Comparison of ENCODE assay signal across 14 cellular contexts in the genomic region with DNA sequence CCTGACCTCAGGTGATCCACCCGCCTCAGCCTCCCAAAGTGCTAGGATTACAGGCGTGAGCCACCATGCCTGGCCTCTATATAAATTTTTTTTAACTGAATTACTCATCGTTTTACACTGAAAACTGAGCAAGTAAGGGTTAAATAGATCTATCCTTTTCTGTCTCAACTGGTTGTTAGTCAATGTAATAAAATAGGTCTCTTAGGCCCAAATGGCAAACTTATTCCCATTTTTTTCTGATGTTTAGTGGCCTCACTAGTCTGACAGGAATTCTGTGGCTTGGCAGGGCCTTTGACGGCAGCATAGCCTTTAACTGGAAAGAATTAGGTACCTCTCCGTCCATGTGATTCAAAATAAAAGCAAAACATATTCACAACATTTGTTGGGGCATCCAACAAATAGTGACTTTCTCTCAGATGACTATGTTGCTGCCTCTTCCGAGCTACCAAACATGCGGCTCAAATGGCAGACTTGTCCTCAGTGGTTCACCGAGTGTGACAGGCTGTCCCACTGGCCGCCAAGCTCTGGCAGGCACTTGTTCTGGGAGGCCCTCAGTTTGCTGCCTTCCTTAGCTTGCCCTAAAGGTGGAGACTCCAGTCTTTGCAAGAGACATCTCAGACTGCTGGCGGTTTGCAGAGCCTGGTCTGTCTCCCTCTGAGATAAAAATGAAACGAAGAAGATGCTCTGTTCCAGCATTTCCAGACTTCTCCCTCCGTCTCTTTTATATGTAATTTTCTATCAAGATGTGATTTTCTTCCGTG. TPM values are rescaled to one million over a fixed set of nuclear protein-coding genes. Genes with fewer than 3 reads are reported as not detected.
A peak's percentile ranks its signal among the peaks of the same experiment; 100 is the strongest.
DNase-seq lines count a peak whose midpoint lies in the region; ATAC-seq and TF ChIP-seq lines count a peak whose summit lies in the region.
"Had no signal": no experiment of that assay in that cellular context is flagged by ENCODE, and none has a peak within 500 bp of the region (broad histone marks: within the 10 kb centered on the region; RNA-seq: fewer than 3 reads in every experiment).

No MANE protein-coding gene starts in this region.

- no peaks in the 10 kb centered on the region for H3K27me3 ChIP-seq in H7 (ENCODE audit: control insufficient read depth, insufficient read depth, low read length)
- no peaks in the 10 kb centered on the region for H3K27me3 ChIP-seq in iPS-18a (ENCODE audit: control insufficient read depth, insufficient read depth, low read length)
- H3K27me3 ChIP-seq: cardiac muscle cell, esophagus muscularis mucosa, sigmoid colon had no signal

- H3K27ac ChIP-seq in iPS-18a (ENCODE audit: low read length) = peak overlapping the region; percentile 76
- H3K27ac ChIP-seq: esophagus muscularis mucosa, sigmoid colon had no signal

- H3K9ac ChIP-seq in iPS-18a (ENCODE audit: low read length) = peak overlapping the region; percentile 34

- peak; percentile 57 for DNase-seq in H7
- peak; percentile 63 for DNase-seq in WTC11 (ENCODE audit: low spot score)
- DNase-seq in NCI-H2196 (lab: John Stamatoyannopoulos, UW; ENCODE audit: unreplicated experiment) = no peak
- DNase-seq in foreskin melanocyte = no peak
- DNase-seq: activated gamma-delta T cell treated with Interleukin-2 at 50 U/mL for 16 hours, sigmoid colon, T-cell had no signal

- H3K4me3 Mint-ChIP-seq in WTC11 = peak overlapping the region; percentile 42
- no peak overlapping the region for H3K4me3 Mint-ChIP-seq in stimulated activated memory B cell treated with anti-CD40 and anti-IgM and Interleukin-4, amounts not matched to agents 10 μg/mL and 1 μg/mL and 100 μg/mL, for 72 hours

- H3K36me3 ChIP-seq in H7 (replicated peaks; ENCODE audit: control insufficient read depth, insufficient read depth, low read length) (no peaks in the 10 kb centered on the region), iPS-18a (ENCODE audit: control insufficient read depth, low read depth, low read length) (no peaks in the 10 kb centered on the region)
- H3K36me3 ChIP-seq: cardiac muscle cell, esophagus muscularis mucosa, sigmoid colon had no signal

- H3K27ac Mint-ChIP-seq in WTC11 = peak overlapping the region; percentile 94
- peak overlapping the region; percentile 83 for H3K27ac Mint-ChIP-seq in stimulated activated memory B cell treated with anti-CD40 and anti-IgM and Interleukin-4, amounts not matched to agents 10 μg/mL and 1 μg/mL and 100 μg/mL, for 72 hours
- H3K27ac Mint-ChIP-seq: T-cell had no signal

- H3K4me3 ChIP-seq in H7 (ENCODE audit: insufficient read depth, low read depth, low read length) = no peak overlapping the region
- peak overlapping the region; percentile 58 for H3K4me3 ChIP-seq in iPS-18a (ENCODE audit: low read length)
- H3K4me3 ChIP-seq: cardiac muscle cell, esophagus muscularis mucosa, sigmoid colon had no signal

- peaks cover 25% of the 10 kb centered on the region for H3K27me3 Mint-ChIP-seq in WTC11 (ENCODE audit: low read depth)
- H3K27me3 Mint-ChIP-seq in stimulated activated memory B cell treated with anti-CD40 and anti-IgM and Interleukin-4, amounts not matched to agents 10 μg/mL and 1 μg/mL and 100 μg/mL, for 72 hours = peaks cover 22% of the 10 kb centered on the region

- no peak for TF ChIP-seq CTCF in WTC11 (IDR thresholded peaks at IDR 0.05)

- H3K36me3 Mint-ChIP-seq in WTC11 = no peaks in the 10 kb centered on the region
- no peaks in the 10 kb centered on the region for H3K36me3 Mint-ChIP-seq in stimulated activated memory B cell treated with anti-CD40 and anti-IgM and Interleukin-4, amounts not matched to agents 10 μg/mL and 1 μg/mL and 100 μg/mL, for 72 hours
- H3K36me3 Mint-ChIP-seq: T-cell had no signal

- peaks cover 64% of the 10 kb centered on the region for H3K4me1 Mint-ChIP-seq in WTC11
- peaks cover 36% of the 10 kb centered on the region for H3K4me1 Mint-ChIP-seq in stimulated activated memory B cell treated with anti-CD40 and anti-IgM and Interleukin-4, amounts not matched to agents 10 μg/mL and 1 μg/mL and 100 μg/mL, for 72 hours

- H3K4me1 ChIP-seq in iPS-18a (ENCODE audit: control insufficient read depth, low read depth, low read length) = peaks cover 60% of the 10 kb centered on the region
- H3K4me1 ChIP-seq: esophagus muscularis mucosa, sigmoid colon had no signal

- H3K9me3 ChIP-seq in iPS-18a (ENCODE audit: control insufficient read depth, low read depth, low read length) = no peaks in the 10 kb centered on the region
- H3K9me3 ChIP-seq: esophagus muscularis mucosa, sigmoid colon had no signal

- H3K9me3 Mint-ChIP-seq in WTC11 = no peaks in the 10 kb centered on the region
- no peaks in the 10 kb centered on the region for H3K9me3 Mint-ChIP-seq in stimulated activated memory B cell treated with anti-CD40 and anti-IgM and Interleukin-4, amounts not matched to agents 10 μg/mL and 1 μg/mL and 100 μg/mL, for 72 hours
- H3K9me3 Mint-ChIP-seq: T-cell had no signal

- POLR2A ChIA-PET in WTC11 (lab: Charles Lee) = interaction anchor here (0.6 to 1.7 kb wide), 6 partner anchors 9 to 60 kb away, joined by 3 to 8 read pairs (median 4); no protein-coding TSS in a partner anchor

- CTCF ChIA-PET in WTC11 (lab: Charles Lee) = interaction anchor here (0.8 to 5.4 kb wide), 28 partner anchors 20 to 370 kb away, joined by 3 to 71 read pairs (median 9); a partner anchor contains a TSS

- peak; percentile 73 for ATAC-seq in WTC11
- ATAC-seq in stimulated activated memory B cell treated with anti-CD40 and anti-IgM and Interleukin-4, amounts not matched to agents 10 μg/mL and 1 μg/mL and 100 μg/mL, for 72 hours = no peak
- ATAC-seq in GM18909 (IDR thresholded peaks at IDR 0.05; ENCODE audit: poor library complexity, unreplicated experiment) = no peak
- ATAC-seq: HCT116, T-cell had no signal

TF ChIP-seq in WTC11, 78 proteins besides CTCF, POLR2A, EP300 and RAD21:
- TF ChIP-seq IRF2 (CRISPR knock-in tag; IDR thresholded peaks at IDR 0.05; ENCODE audit: borderline replicate concordance, low read depth) = no peak
- TF ChIP-seq, protein P1, sequence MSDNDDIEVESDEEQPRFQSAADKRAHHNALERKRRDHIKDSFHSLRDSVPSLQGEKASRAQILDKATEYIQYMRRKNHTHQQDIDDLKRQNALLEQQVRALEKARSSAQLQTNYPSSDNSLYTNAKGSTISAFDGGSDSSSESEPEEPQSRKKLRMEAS (CRISPR knock-in tag; IDR thresholded peaks at IDR 0.05) = 0 out of 2 replicates have a peak, but pooled peaks have one; percentile 4

RNA-seq across cellular contexts. Expression of a gene that starts 17.4 kb away (rescaled TPM):
- 0.73 and 0.74 TPM in 2 replicates for total RNA-seq in H7 (2014; rRNA removed; shearing (Covaris generic))
- total RNA-seq in WTC11 (2021) = 0.37 to 0.78 TPM (median 0.55 TPM) in 3 replicates
- total RNA-seq: HepG2, T-cell had no signal

RNA-seq across cellular contexts. Expression of a gene that starts 21.6 kb away (rescaled TPM):
- 4.2 and 4.4 TPM in 2 replicates for total RNA-seq in H7 (2014; rRNA removed; shearing (Covaris generic))
- total RNA-seq in WTC11 (2021) = 0.46 to 0.50 TPM (median 0.48 TPM) in 3 replicates
- total RNA-seq: T-cell had no signal

RNA-seq across cellular contexts. Expression of a gene that starts 36.4 kb away (rescaled TPM):
- 75.6 and 81.4 TPM in 2 replicates for total RNA-seq in H7 (2014; rRNA removed; shearing (Covaris generic))
- 43.6 to 56.3 TPM (median 46.9 TPM) in 3 replicates for total RNA-seq in WTC11 (2021)

RNA-seq across cellular contexts. Expression of a gene that starts 53.2 kb away (rescaled TPM):
- 14.5 and 25.0 TPM in 2 replicates for total RNA-seq in H7 (2014; rRNA removed; shearing (Covaris generic))
- 22.8 to 25.6 TPM (median 23.2 TPM) in 3 replicates for total RNA-seq in WTC11 (2021)
- total RNA-seq: HepG2 had no signal

Comparison
In these comparisons a context has a peak if more than half of its experiments do, and no peak if none do; other contexts are left out.
1. DNase-seq: peak in H7 (single experiment) and WTC11 (single experiment); none in NCI-H2196 (single experiment) and foreskin melanocyte (single experiment).